Comparison of ENCODE assay signal across 12 cellular contexts in genomic region chr11:129013737-129014475, GRCh38.
"Had no signal": no experiment of that assay in that cellular context is flagged by ENCODE, and none has a peak within 500 bp of the region (broad histone marks: within the 10 kb centered on the region; RNA-seq: fewer than 3 reads in every experiment).

No MANE protein-coding gene starts in this region.

- H3K4me3 Mint-ChIP-seq: activated CD4-positive, alpha-beta memory T cell treated with anti-CD3 and anti-CD28 coated beads, Interleukin-2, amount 10 ng/mL, durations not matched to agents 7 days and 5 days; activated CD4-positive, alpha-beta T cell treated with anti-CD3 and anti-CD28 coated beads for 36 hours; effector memory CD8-positive, alpha-beta T cell; neural crest cell had no signal

- H3K4me1 ChIP-seq: left ventricle myocardium inferior, thyroid gland, vagina had no signal

- H3K27ac Mint-ChIP-seq: activated CD4-positive, alpha-beta memory T cell treated with anti-CD3 and anti-CD28 coated beads, Interleukin-2, amount 10 ng/mL, durations not matched to agents 7 days and 5 days; activated CD4-positive, alpha-beta T cell treated with anti-CD3 and anti-CD28 coated beads for 36 hours; effector memory CD8-positive, alpha-beta T cell had no signal

- H3K9me3 Mint-ChIP-seq: activated CD4-positive, alpha-beta memory T cell treated with anti-CD3 and anti-CD28 coated beads, Interleukin-2, amount 10 ng/mL, durations not matched to agents 7 days and 5 days; effector memory CD8-positive, alpha-beta T cell; neural crest cell had no signal

- H3K4me3 ChIP-seq: ascending aorta, left ventricle myocardium inferior, thyroid gland, vagina had no signal

- H3K4me1 Mint-ChIP-seq: activated CD4-positive, alpha-beta memory T cell treated with anti-CD3 and anti-CD28 coated beads, Interleukin-2, amount 10 ng/mL, durations not matched to agents 7 days and 5 days; neural crest cell had no signal

- ATAC-seq: activated CD4-positive, alpha-beta T cell treated with anti-CD3 and anti-CD28 coated beads for 36 hours; effector memory CD8-positive, alpha-beta T cell had no signal

- H3K9me3 ChIP-seq: ascending aorta, left ventricle myocardium inferior, thyroid gland, vagina had no signal

- H3K27ac ChIP-seq: ascending aorta, left ventricle myocardium inferior, thyroid gland, vagina had no signal

- H3K27me3 ChIP-seq: ascending aorta, thyroid gland, vagina had no signal

- H3K36me3 ChIP-seq: ascending aorta, left ventricle myocardium inferior, thyroid gland, vagina had no signal

- DNase-seq: activated CD4-positive, alpha-beta memory T cell treated with anti-CD3 and anti-CD28 coated beads, Interleukin-2, amount 10 ng/mL, durations not matched to agents 7 days and 5 days; activated CD4-positive, alpha-beta T cell treated with anti-CD3 and anti-CD28 coated beads for 36 hours; activated T-cell treated with anti-CD3 and anti-CD28 coated beads, Interleukin-2, amount 50 U/mL, for 48 hours; effector memory CD8-positive, alpha-beta T cell; left ventricle myocardium inferior; mesenchymal stem cell; stimulated activated CD4-positive, alpha-beta T cell treated with anti-CD3 and anti-CD28 coated beads, Interleukin-4, amount 100 ng/mL, for 4 hours; T-helper 9 cell; thyroid gland had no signal

- H3K27me3 Mint-ChIP-seq: activated CD4-positive, alpha-beta T cell treated with anti-CD3 and anti-CD28 coated beads for 36 hours had no signal
